In the genomic region with DNA sequence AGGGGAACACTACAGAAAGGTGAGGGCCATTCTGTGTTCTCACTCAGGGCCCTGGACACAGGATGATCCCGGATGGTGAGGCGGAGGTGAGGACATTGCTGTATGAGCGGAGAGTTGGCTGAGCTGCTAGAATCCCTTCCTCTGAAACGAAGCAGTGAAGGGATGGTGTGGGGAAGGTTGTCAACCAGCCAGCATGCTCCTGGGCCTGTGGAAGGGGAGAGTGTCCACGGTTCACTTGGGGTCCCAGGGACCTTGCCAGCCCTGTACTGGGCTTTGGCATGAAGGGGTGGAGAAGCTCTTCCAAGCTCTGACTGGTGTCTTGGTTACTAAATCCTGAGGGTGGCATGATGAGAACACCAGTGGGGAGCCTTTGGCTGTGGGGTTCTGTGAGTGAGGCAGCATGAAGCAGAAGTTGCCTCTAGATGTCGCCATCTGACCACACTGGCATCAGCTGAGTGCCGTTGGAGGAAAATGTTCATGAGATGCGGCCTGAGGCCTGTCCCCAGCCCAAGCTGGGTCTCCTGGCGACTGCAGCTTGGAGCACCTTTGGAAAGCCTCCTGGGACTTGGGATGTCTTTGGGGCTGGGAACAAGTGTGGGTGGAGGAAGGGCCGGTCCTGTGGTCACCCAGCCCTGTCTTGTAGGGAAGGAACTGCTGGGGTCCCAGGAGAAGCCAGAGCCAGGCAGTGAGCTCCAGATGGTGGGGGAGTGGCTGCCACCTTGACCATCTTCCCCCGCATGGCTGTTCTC, we compare ENCODE assay signal across 7 cellular contexts. TPM values are rescaled to one million over a fixed set of nuclear protein-coding genes. Genes with fewer than 3 reads are reported as not detected.
A peak's percentile ranks its signal among the peaks of the same experiment; 100 is the strongest.
DNase-seq lines count a peak whose midpoint lies in the region; TF ChIP-seq lines count a peak whose summit lies in the region.

No MANE protein-coding gene starts in this region.

- H2AFZ ChIP-seq in OCI-LY7 (ENCODE audit: low read length) = no peak overlapping the region

- no peaks in the 10 kb centered on the region for H4K20me1 ChIP-seq in OCI-LY7 (ENCODE audit: insufficient read depth, low read length)

- H3K9me3 Mint-ChIP-seq in neural crest cell = no peaks in the 10 kb centered on the region

- CTCF ChIA-PET in OCI-LY7 (lab: Charles Lee; ENCODE audit: unreplicated experiment) = no interaction called here

- H3K4me1 ChIP-seq in OCI-LY7 (ENCODE audit: insufficient read depth, low read length, poor library complexity, severe bottlenecking) = no peaks in the 10 kb centered on the region

- H3K4me3 Mint-ChIP-seq in neural crest cell = no peak overlapping the region

- no peak overlapping the region for H3K27ac ChIP-seq in OCI-LY7 (ENCODE audit: low read depth, low read length, poor library complexity, severe bottlenecking)

- H3K9me3 ChIP-seq in OCI-LY7 (ENCODE audit: low read length) = no peaks in the 10 kb centered on the region

- POLR2A ChIA-PET in OCI-LY7 (lab: Charles Lee) = interaction anchor here (0.5 to 0.6 kb wide), 2 partner anchors 10 to 189 kb away, joined by 3 to 4 read pairs; no protein-coding TSS in a partner anchor

- no peaks in the 10 kb centered on the region for H3K79me2 ChIP-seq in OCI-LY7 (ENCODE audit: insufficient read depth, low read depth, low read length)

- TF ChIP-seq CTCF in GM10266 (IDR thresholded peaks at IDR 0.05; ENCODE audit: control insufficient read depth, insufficient read depth, low read depth, missing control alignments) (peak; percentile 90), OCI-LY7 (conservative IDR thresholded peaks at IDR 0.05; ENCODE audit: low read length) (peak; percentile 90), neural crest cell (conservative IDR thresholded peaks at IDR 0.05) (peak; percentile 81)

- H3K36me3 ChIP-seq in OCI-LY7 (ENCODE audit: insufficient read depth, low read length) = peaks cover 5% of the 10 kb centered on the region

- intact Hi-C loops in OCI-LY7 (cut with micrococcal nuclease; ENCODE audit: unreplicated experiment) = loop anchor here (5.0 kb wide), 2 partner anchors 37 to 57 kb away; partner anchors contain the start of gene CIAO2B

- H3K4me3 ChIP-seq in OCI-LY7 (ENCODE audit: low read depth, low read length, poor library complexity, severe bottlenecking) = no peak overlapping the region

- BruUV-seq in OCI-LY7 (replicated peaks; lab: Mats Ljungman, UMichigan) = no TSS peak

- no peaks in the 10 kb centered on the region for H3K36me3 Mint-ChIP-seq in neural crest cell (ENCODE audit: low read depth)

- peaks cover 7% of the 10 kb centered on the region for H3K4me1 Mint-ChIP-seq in neural crest cell

- H3K9me2 ChIP-seq in OCI-LY7 (ENCODE audit: insufficient read depth, low read length) = no peaks in the 10 kb centered on the region

- no peaks in the 10 kb centered on the region for H3K27me3 Mint-ChIP-seq in neural crest cell (ENCODE audit: low read depth)

- no peak overlapping the region for H3K4me2 ChIP-seq in OCI-LY7 (ENCODE audit: low read length)

- H3K27ac Mint-ChIP-seq in neural crest cell (ENCODE audit: unreplicated experiment) = peak overlapping the region; percentile 59

- peak; percentile 71 for DNase-seq in GM10266 (ENCODE audit: extremely low spot score)
- DNase-seq in HK-2 (ENCODE audit: unreplicated experiment) = peak; percentile 67
- DNase-seq in OCI-LY7 (ENCODE audit: low spot score) = peak; percentile 63
- peak; percentile 15 for DNase-seq in activated T-helper 1 cell treated with Interleukin-2 at 50 U/mL for 16 hours (ENCODE audit: low read depth)
- DNase-seq in fibroblast of gingiva (ENCODE audit: low read depth) = peak; percentile 64
- DNase-seq in neural crest cell (ENCODE audit: low read depth, low spot score) = peak; percentile 62
- DNase-seq in ureter (ENCODE audit: low spot score) = peak; percentile 80

RNA-seq across cellular contexts. Expression of gene PDP2, which starts 14.8 kb away (rescaled TPM):
- 11.1 and 13.8 TPM in 2 replicates for total RNA-seq in OCI-LY7 (2014; rRNA removed; shearing (Covaris generic))
- total RNA-seq in OCI-LY7 (2022) (25.7 and 29.2 TPM in 2 replicates), neural crest cell (18.0 and 22.7 TPM in 2 replicates), ureter (11.5 TPM)

RNA-seq across cellular contexts. Expression of gene CDH16, which starts 23.6 kb away (rescaled TPM):
- total RNA-seq in OCI-LY7 (2014; rRNA removed; shearing (Covaris generic)) = not detected in 2 replicates
- total RNA-seq in OCI-LY7 (2022) (not detected in 2 replicates), neural crest cell (not detected in 2 replicates), ureter (not detected)

RNA-seq across cellular contexts. Expression of gene RRAD, which starts 30.2 kb away (rescaled TPM):
- 0.09 TPM in 1 of 2 replicates, not detected in the other for total RNA-seq in OCI-LY7 (2014; rRNA removed; shearing (Covaris generic))
- total RNA-seq in OCI-LY7 (2022) (not detected in 2 replicates), neural crest cell (0.20 and 0.54 TPM in 2 replicates), ureter (7.7 TPM)

RNA-seq across cellular contexts. Expression of gene CIAO2B, which starts 39.1 kb away (rescaled TPM):
- 132 and 133 TPM in 2 replicates for total RNA-seq in OCI-LY7 (2014; rRNA removed; shearing (Covaris generic))
- total RNA-seq in OCI-LY7 (2022) (76.4 and 78.3 TPM in 2 replicates), neural crest cell (73.8 and 77.5 TPM in 2 replicates), ureter (71.8 TPM)

RNA-seq across cellular contexts. Expression of gene CES2, which starts 40.2 kb away (rescaled TPM):
- 18.5 and 29.6 TPM in 2 replicates for total RNA-seq in OCI-LY7 (2014; rRNA removed; shearing (Covaris generic))
- total RNA-seq in OCI-LY7 (2022) (27.6 and 30.7 TPM in 2 replicates), neural crest cell (50.1 and 52.5 TPM in 2 replicates), ureter (56.3 TPM)

Comparison
In these comparisons a context has a peak if more than half of its experiments do, and no peak if none do; other contexts are left out.
1. DNase-seq: peak in every context shown above with its lines; median percentile 80 in ureter; 71 in GM10266; 67 in HK-2; 64 in fibroblast of gingiva; 63 in OCI-LY7; 62 in neural crest cell; 15 in activated T-helper 1 cell treated with Interleukin-2 at 50 U/mL for 16 hours.